In the genomic region with DNA sequence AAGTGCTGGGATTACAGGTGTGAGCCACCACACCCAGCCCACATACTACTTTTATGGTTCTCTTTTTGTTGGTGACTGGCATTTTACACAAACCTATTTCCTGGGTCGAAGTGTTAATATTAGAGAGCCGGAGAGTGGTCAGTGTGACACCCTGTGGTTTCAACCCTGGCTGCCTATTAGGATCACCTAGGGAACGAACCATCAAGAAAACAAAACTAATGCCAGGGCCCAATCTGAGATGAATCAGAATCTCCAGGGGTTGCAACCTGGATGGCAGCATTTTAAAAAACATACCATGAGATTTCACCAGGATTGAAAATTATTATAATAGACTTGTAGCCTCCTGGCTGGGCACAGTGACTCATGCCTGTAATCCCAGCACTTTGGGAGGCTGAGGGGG, we compare ENCODE assay signal across 13 cellular contexts.
A peak's percentile ranks its signal among the peaks of the same experiment; 100 is the strongest.
DNase-seq lines count a peak whose midpoint lies in the region; ATAC-seq and TF ChIP-seq lines count a peak whose summit lies in the region.
"Had no signal": no experiment of that assay in that cellular context is flagged by ENCODE, and none has a peak within 500 bp of the region (broad histone marks: within the 10 kb centered on the region; RNA-seq: fewer than 3 reads in every experiment).

No MANE protein-coding gene starts in this region.

- H3K4me1 Mint-ChIP-seq in activated T-cell treated with anti-CD3 and anti-CD28 coated beads, Interleukin-2, amount 50 U/mL, for 24 hours (ENCODE audit: low read depth) = peaks cover 32% of the 10 kb centered on the region
- H3K4me1 Mint-ChIP-seq in nephron progenitor cell = peaks cover 18% of the 10 kb centered on the region

- no peaks in the 10 kb centered on the region for H3K27me3 Mint-ChIP-seq in activated T-cell treated with anti-CD3 and anti-CD28 coated beads, Interleukin-2, amount 50 U/mL, for 24 hours
- H3K27me3 Mint-ChIP-seq in nephron progenitor cell (ENCODE audit: low read depth, poor library complexity) = no peaks in the 10 kb centered on the region
- H3K27me3 Mint-ChIP-seq: CD4-positive, CD25-positive, alpha-beta regulatory T cell had no signal

- TF ChIP-seq CTCF in nephron progenitor cell (IDR thresholded peaks at IDR 0.05) = no peak

- no peak overlapping the region for H3K4me3 Mint-ChIP-seq in activated T-cell treated with anti-CD3 and anti-CD28 coated beads, Interleukin-2, amount 50 U/mL, for 24 hours
- H3K4me3 Mint-ChIP-seq in nephron progenitor cell = no peak overlapping the region

- no peak for DNase-seq in activated T-cell treated with anti-CD3 and anti-CD28 coated beads, Interleukin-2, amount 50 U/mL, for 24 hours
- DNase-seq in activated T-cell treated with anti-CD3 and anti-CD28 coated beads, Interleukin-2, amount 50 U/mL, for 48 hours = no peak
- DNase-seq in astrocyte of the hippocampus (ENCODE audit: low read depth, low spot score) (peak; percentile 14), nephron progenitor cell (no peak), NCI-H524 treated with DMSO at 0.1 percent for 48 hours (lab: John Stamatoyannopoulos, UW) (no peak), NCI-H748 treated with DMSO at 0.1 percent for 48 hours (lab: John Stamatoyannopoulos, UW) (no peak)
- DNase-seq: 8988T; Calu3; CD4-positive, CD25-positive, alpha-beta regulatory T cell; DMS 273 treated with DMSO at 0.1 percent for 48 hours; GM23248; H7 had no signal

- H3K36me3 Mint-ChIP-seq in activated T-cell treated with anti-CD3 and anti-CD28 coated beads, Interleukin-2, amount 50 U/mL, for 24 hours (ENCODE audit: low read depth) = peaks cover 93% of the 10 kb centered on the region
- peaks cover 71% of the 10 kb centered on the region for H3K36me3 Mint-ChIP-seq in nephron progenitor cell (ENCODE audit: low read depth)

- no peaks in the 10 kb centered on the region for H3K9me3 Mint-ChIP-seq in activated T-cell treated with anti-CD3 and anti-CD28 coated beads, Interleukin-2, amount 50 U/mL, for 24 hours
- no peaks in the 10 kb centered on the region for H3K9me3 Mint-ChIP-seq in nephron progenitor cell
- H3K9me3 Mint-ChIP-seq: CD4-positive, CD25-positive, alpha-beta regulatory T cell had no signal

- no peak for ATAC-seq in GM21360 (IDR thresholded peaks at IDR 0.05; ENCODE audit: unreplicated experiment)

- H3K27ac Mint-ChIP-seq in activated T-cell treated with anti-CD3 and anti-CD28 coated beads, Interleukin-2, amount 50 U/mL, for 24 hours = peak overlapping the region; percentile 26
- peak overlapping the region; percentile 25 for H3K27ac Mint-ChIP-seq in nephron progenitor cell
- H3K27ac Mint-ChIP-seq: CD4-positive, CD25-positive, alpha-beta regulatory T cell had no signal
